ENCODE assay signal across 18 cellular contexts in the genomic region with DNA sequence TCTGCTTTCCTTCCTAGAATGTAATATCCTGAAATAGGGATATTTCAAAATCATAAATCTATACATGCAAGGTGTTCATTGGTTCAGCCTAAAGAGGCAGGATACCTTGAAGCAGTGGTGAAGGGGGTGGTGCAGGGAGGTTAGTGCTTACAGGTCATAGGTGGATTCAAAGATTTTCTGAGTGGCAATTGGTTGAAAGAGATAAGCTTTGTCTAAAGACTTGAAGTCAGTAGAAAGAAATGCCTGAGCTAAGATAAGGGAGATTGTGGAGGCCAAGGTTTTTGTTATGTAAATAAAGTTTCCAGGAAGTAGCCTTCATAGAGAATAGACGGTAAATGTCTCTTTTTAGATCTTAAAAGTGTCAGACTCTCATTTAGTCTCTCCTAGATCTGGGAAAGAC.
"Had no signal": no experiment of that assay in that cellular context is flagged by ENCODE, and none has a peak within 500 bp of the region (broad histone marks: within the 10 kb centered on the region; RNA-seq: fewer than 3 reads in every experiment).

No MANE protein-coding gene starts in this region.

- DNase-seq: activated CD4-positive, alpha-beta T cell treated with anti-CD3 and anti-CD28 coated beads for 4 hours; activated CD4-positive, alpha-beta T cell treated with anti-CD3 and anti-CD28 coated beads, Interleukin-2, amount 50 U/mL, for 48 hours; activated CD4-positive, CD25-positive, alpha-beta regulatory T cell; activated effector memory CD4-positive, alpha-beta T cell treated with anti-CD3 and anti-CD28 coated beads, Interleukin-2, amount 50 U/mL, for 16 hours; activated naive CD4-positive, alpha-beta T cell treated with anti-CD3 and anti-CD28 coated beads, Interleukin-2, amount 50 U/mL, for 16 hours; activated naive CD8-positive, alpha-beta T cell treated with anti-CD3 and anti-CD28 coated beads, Interleukin-2, amount 50 U/mL, for 24 hours; activated T-cell treated with anti-CD3 and anti-CD28 coated beads, Interleukin-2, amount 50 U/mL, for 72 hours; dermis blood vessel endothelial cell; effector CD8-positive, alpha-beta T cell; foreskin keratinocyte; lower lobe of right lung; naive thymus-derived CD4-positive, alpha-beta T cell; retina; stimulated activated CD4-positive, alpha-beta T cell treated with anti-CD3 and anti-CD28 coated beads, Interleukin-2, amount 100 ng/mL, for 48 hours; stimulated activated CD8-positive, alpha-beta memory T cell treated with anti-CD3 and anti-CD28 coated beads, Interleukin-4, amount 100 ng/mL, for 48 hours; stimulated activated naive B cell treated with anti-CD40 and anti-IgM and Interleukin-4, amounts not matched to agents 10 μg/mL and 1 μg/mL and 100 μg/mL, for 72 hours; T-helper 9 cell; transverse colon had no signal

- H3K9me3 ChIP-seq: lower lobe of right lung, transverse colon had no signal

- H3K4me3 ChIP-seq: lower lobe of right lung, transverse colon had no signal

- H3K4me1 ChIP-seq: foreskin keratinocyte, lower lobe of right lung, transverse colon had no signal

- H3K27ac ChIP-seq: foreskin keratinocyte, lower lobe of right lung, transverse colon had no signal

- H3K27me3 ChIP-seq: foreskin keratinocyte, transverse colon had no signal

- H3K36me3 ChIP-seq: lower lobe of right lung, transverse colon had no signal
